17 cellular contexts compared by ENCODE assay signal in genomic region chr10:130471486-130471885, GRCh38.
"Had no signal": no experiment of that assay in that cellular context is flagged by ENCODE, and none has a peak within 500 bp of the region (broad histone marks: within the 10 kb centered on the region; RNA-seq: fewer than 3 reads in every experiment).

No MANE protein-coding gene starts in this region.

- DNase-seq: effector memory CD8-positive, alpha-beta T cell; esophagus squamous epithelium; foreskin fibroblast; glutamatergic neuron; left colon; mesendoderm; naive thymus-derived CD4-positive, alpha-beta T cell; nephron progenitor cell; small intestine; stimulated activated CD4-positive, alpha-beta T cell treated with anti-CD3 and anti-CD28 coated beads, Interleukin-12 subunit alpha, Interleukin-12 subunit beta, amount 100 ng/mL, for 4 hours; stimulated activated naive CD4-positive, alpha-beta T cell; stomach; substantia nigra; trophoblast cell had no signal

- ATAC-seq: effector memory CD8-positive, alpha-beta T cell; gastroesophageal sphincter; left colon; naive thymus-derived CD4-positive, alpha-beta T cell had no signal

- H3K27ac ChIP-seq: esophagus squamous epithelium, gastroesophageal sphincter, neutrophil, right atrium auricular region, stomach had no signal

- H3K27me3 ChIP-seq: esophagus squamous epithelium, gastroesophageal sphincter, neutrophil, right atrium auricular region had no signal

- H3K4me3 ChIP-seq: esophagus squamous epithelium, gastroesophageal sphincter, right atrium auricular region, stomach had no signal

- H3K9me3 ChIP-seq: neutrophil had no signal

- H3K4me1 ChIP-seq: esophagus squamous epithelium, gastroesophageal sphincter, right atrium auricular region, stomach had no signal

- H3K36me3 ChIP-seq: esophagus squamous epithelium, gastroesophageal sphincter, neutrophil, right atrium auricular region, stomach had no signal
